ENCODE assay signal across 17 cellular contexts in the genomic region with DNA sequence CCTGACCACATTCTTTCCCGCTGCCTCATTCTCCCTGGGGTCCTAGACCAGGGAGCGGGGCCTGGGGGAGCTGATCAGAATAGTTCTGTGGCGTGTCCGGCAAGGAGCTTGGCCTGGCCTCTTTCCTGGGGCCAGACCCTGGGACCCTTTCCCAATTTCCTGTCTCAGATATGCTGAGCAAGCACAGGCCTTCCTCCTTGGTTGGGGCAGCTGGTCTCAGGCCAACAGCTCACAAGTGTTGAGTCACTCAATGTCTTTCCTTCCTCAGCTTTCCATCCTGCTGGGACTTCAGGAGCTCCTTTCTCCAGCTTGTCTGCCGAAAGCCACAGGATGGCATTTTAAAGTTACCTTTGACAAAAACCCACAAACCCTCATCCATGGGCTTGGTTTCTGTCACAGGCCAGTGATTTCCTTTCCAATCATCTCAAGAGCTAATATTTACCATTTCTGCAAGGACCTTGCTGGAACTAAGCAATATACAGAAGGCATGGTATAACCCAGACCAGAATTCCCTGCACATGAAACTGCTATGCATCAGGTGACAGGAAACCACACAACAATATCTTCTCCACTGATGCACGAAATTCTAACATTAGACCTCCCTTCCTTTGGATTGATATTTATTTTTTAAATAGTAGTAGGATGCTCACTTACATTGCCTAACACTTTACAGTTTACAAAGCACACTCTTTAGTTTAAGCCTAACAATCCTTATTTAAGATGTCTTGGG. TPM values are rescaled to one million over a fixed set of nuclear protein-coding genes. Genes with fewer than 3 reads are reported as not detected.
DNase-seq lines count a peak whose midpoint lies in the region; ATAC-seq and FAIRE-seq lines count a peak whose summit lies in the region.
"Had no signal": no experiment of that assay in that cellular context is flagged by ENCODE, and none has a peak within 500 bp of the region (broad histone marks: within the 10 kb centered on the region; RNA-seq: fewer than 3 reads in every experiment).

No MANE protein-coding gene starts in this region.

- H3K4ac ChIP-seq in mesendoderm (ENCODE audit: low read depth, low read length) = no peak overlapping the region

- in situ Hi-C loops in KBM-7 (cut with MboI; ENCODE audit: low pct_unique_long_range_greater_than_20kb, low sequenced_read_pairs) = no loop called here

- no peak for FAIRE-seq in frontal cortex (lab: Jason Lieb, UNC)
- FAIRE-seq: GM12892 had no signal

- no peak overlapping the region for H3K4me3 ChIP-seq in mesendoderm (ENCODE audit: low read length)
- H3K4me3 ChIP-seq: upper lobe of left lung had no signal

- no peak overlapping the region for H2BK15ac ChIP-seq in mesendoderm (replicated peaks; ENCODE audit: low read depth)

- peak; percentile 59 for DNase-seq in A172 (ENCODE audit: low spot score)
- peak; percentile 14 for DNase-seq in KBM-7
- peak; percentile 74 for DNase-seq in dermis blood vessel endothelial cell
- DNase-seq in mesendoderm = peak; percentile 10
- no peak for DNase-seq in SHP77 treated with DMSO at 0.1 percent for 48 hours (lab: John Stamatoyannopoulos, UW)
- no peak for DNase-seq in frontal cortex (ENCODE audit: low spot score in 2 of 2)
- no peak for DNase-seq in DMS153 treated with DMSO at 0.1 percent for 48 hours (lab: John Stamatoyannopoulos, UW; ENCODE audit: unreplicated experiment)
- DNase-seq: activated naive CD4-positive, alpha-beta T cell treated with anti-CD3 and anti-CD28 coated beads, Interleukin-2, amount 50 U/mL, for 16 hours; BE2C; KG1; NCI-H82 had no signal

- H2BK120ac ChIP-seq in mesendoderm (ENCODE audit: low read depth, low read length) = no peak overlapping the region

- no peaks in the 10 kb centered on the region for H3K4me1 ChIP-seq in mesendoderm (ENCODE audit: control insufficient read depth, low read depth, low read length)
- H3K4me1 ChIP-seq: BE2C had no signal

- H3K27me3 ChIP-seq in mesendoderm (ENCODE audit: insufficient read depth, low read length, poor library complexity) = no peaks in the 10 kb centered on the region
- H3K27me3 ChIP-seq: BE2C, upper lobe of left lung had no signal

- ATAC-seq in activated CD4-positive, CD25-positive, alpha-beta regulatory T cell treated with anti-CD3 and anti-CD28 coated beads, Interleukin-2, amount 50 U/mL, for 24 hours = no peak
- ATAC-seq: WTC11 had no signal

- H4K8ac ChIP-seq in mesendoderm (ENCODE audit: low read depth, low read length) = no peak overlapping the region

- no peak overlapping the region for H3K9ac ChIP-seq in mesendoderm (ENCODE audit: low read length)

- no peak overlapping the region for H3K27ac ChIP-seq in mesendoderm (ENCODE audit: low read depth, low read length)

- no peaks in the 10 kb centered on the region for H3K79me1 ChIP-seq in mesendoderm (ENCODE audit: low read length)

- no CpG with 5 or more reads among the region's 6 CpGs for WGBS in mesendoderm (ENCODE audit: extremely low coverage, insufficient coverage, low lambda C conversion rate)

- no peak overlapping the region for H2BK5ac ChIP-seq in mesendoderm (ENCODE audit: low read length)

- H3K4me2 ChIP-seq in mesendoderm (ENCODE audit: low read length) = no peak overlapping the region

- H2AK5ac ChIP-seq in mesendoderm (ENCODE audit: low read length) = no peak overlapping the region

- no peak overlapping the region for H3K18ac ChIP-seq in mesendoderm (ENCODE audit: low read length)

- H4K5ac ChIP-seq in mesendoderm (ENCODE audit: low read length) = no peak overlapping the region

- H3K36me3 ChIP-seq in mesendoderm (ENCODE audit: control insufficient read depth, insufficient read depth, low read length) = no peaks in the 10 kb centered on the region
- H3K36me3 ChIP-seq: upper lobe of left lung had no signal

- H3K56ac ChIP-seq in mesendoderm (ENCODE audit: low read length) = no peak overlapping the region

- no peaks in the 10 kb centered on the region for H3K79me2 ChIP-seq in mesendoderm (ENCODE audit: control insufficient read depth, insufficient read depth, low read length)

- no peak overlapping the region for H3K23ac ChIP-seq in mesendoderm (ENCODE audit: low read length)

RNA-seq across cellular contexts. Expression of a gene that starts 19.5 kb away (rescaled TPM):
- total RNA-seq in A172 (2014; rRNA removed; shearing (Covaris generic)) = 6.1 and 8.6 TPM in 2 replicates
- total RNA-seq in dermis blood vessel endothelial cell = 0.34 and 0.51 TPM in 2 replicates
- 10.4 TPM for polyA plus RNA-seq in mesendoderm (2013, experiment 1 of 2)
- polyA plus RNA-seq in mesendoderm (2013, experiment 2 of 2) = 9.5 TPM
- total RNA-seq in frontal cortex = 3.3 TPM
- total RNA-seq: glomerular endothelial cell had no signal
- polyA plus RNA-seq: neural cell had no signal

Comparison
In these comparisons a context has a peak if more than half of its experiments do, and no peak if none do; other contexts are left out.
1. DNase-seq: peak in A172 (single experiment), KBM-7 (single experiment), dermis blood vessel endothelial cell (single experiment) and mesendoderm (single experiment); none in SHP77 treated with DMSO at 0.1 percent for 48 hours (single experiment), frontal cortex (0 of 2) and DMS153 treated with DMSO at 0.1 percent for 48 hours (single experiment).